8 cellular contexts compared by ENCODE assay signal in genomic region chr3:185353823-185354614, GRCh38. TPM values are rescaled to one million over a fixed set of nuclear protein-coding genes. Genes with fewer than 3 reads are reported as not detected.
DNase-seq lines count a peak whose midpoint lies in the region; ATAC-seq and TF ChIP-seq lines count a peak whose summit lies in the region.

No MANE protein-coding gene starts in this region.

- H3K27ac ChIP-seq in dorsolateral prefrontal cortex = no peak overlapping the region

- DNase-seq in COLO668 (lab: John Stamatoyannopoulos, UW; ENCODE audit: unreplicated experiment) = peak; percentile 60
- DNase-seq in NCI-H510A (lab: John Stamatoyannopoulos, UW) = peak; percentile 83
- DNase-seq in activated CD4-positive, alpha-beta T cell treated with anti-CD3 and anti-CD28 coated beads for 4 hours = peak; percentile 33 to 62
- DNase-seq in dorsolateral prefrontal cortex = peak in 7 of 10 donors; percentile 23 to 64 (median 54)
- peak in 1 of 2 experiments; percentile 51 for DNase-seq in mesothelial cell of epicardium (ENCODE audit: low spot score in 2 of 2, unreplicated experiment in 2 of 2)
- peak; percentile 48 for DNase-seq in stimulated activated CD8-positive, alpha-beta memory T cell treated with anti-CD3 and anti-CD28 coated beads, Interleukin-7, amount 100 ng/mL, for 24 hours (ENCODE audit: low read depth)

- ATAC-seq in GM19455 (IDR thresholded peaks at IDR 0.05; ENCODE audit: unreplicated experiment) (peak; percentile 98), HG03460 (IDR thresholded peaks at IDR 0.05; ENCODE audit: unreplicated experiment) (peak; percentile 98)

- intact Hi-C loops in dorsolateral prefrontal cortex (cut with DNase I) = loop anchor here in 1 of 2 donors (5.0 kb wide), 1 partner anchor 203 kb away; no protein-coding TSS in a partner anchor

- no peak overlapping the region for H3K4me3 Mint-ChIP-seq in mesothelial cell of epicardium

- no peak overlapping the region for H3K27ac Mint-ChIP-seq in mesothelial cell of epicardium

- H3K9me3 Mint-ChIP-seq in mesothelial cell of epicardium = peaks cover 7% of the 10 kb centered on the region

- peaks cover 3% of the 10 kb centered on the region for H3K4me1 Mint-ChIP-seq in mesothelial cell of epicardium

- H3K36me3 Mint-ChIP-seq in mesothelial cell of epicardium = peaks cover 7% of the 10 kb centered on the region

- H3K27me3 ChIP-seq in dorsolateral prefrontal cortex = no peaks in the 10 kb centered on the region

- no peak overlapping the region for H3K4me3 ChIP-seq in dorsolateral prefrontal cortex

- TF ChIP-seq CTCF in dorsolateral prefrontal cortex (IDR thresholded peaks at IDR 0.05 in 54 of 56, conservative IDR thresholded peaks at IDR 0.05 in 2 of 56; ENCODE audit: low read depth in 1 of 56, partially characterized antibody in 56 of 56) (peak in 54 of 56 donors; percentile 20 to 72 (median 56)), mesothelial cell of epicardium (IDR thresholded peaks at IDR 0.05; ENCODE audit: unreplicated experiment) (peak; percentile 22)

- H3K27me3 Mint-ChIP-seq in mesothelial cell of epicardium (ENCODE audit: low read depth) = no peaks in the 10 kb centered on the region

RNA-seq across cellular contexts. Expression of gene MAP3K13, which starts 8.9 kb away (rescaled TPM):
- total RNA-seq in dorsolateral prefrontal cortex (10 to 100 TPM; 30.8 to 75.4 (median 54.1) TPM), mesothelial cell of epicardium (40.3 to 42.7 TPM (median 40.3 TPM) in 3 replicates)
